Comparison of ENCODE assay signal across 1 cellular context in genomic region chr6:43436577-43437282, GRCh38.
A peak's percentile ranks its signal among the peaks of the same experiment; 100 is the strongest.
TF ChIP-seq lines count a peak whose summit lies in the region.

No MANE protein-coding gene starts in this region.

TF ChIP-seq in HepG2, 621 proteins besides CTCF, POLR2A, EP300 and RAD21 (continued from another document and continues in another):
- TF ChIP-seq SNAPC4 (CRISPR knock-in tag; IDR thresholded peaks at IDR 0.05) (no peak), YY1 (IDR thresholded peaks at IDR 0.05; ENCODE audit: insufficient read depth, insufficient replicate concordance, low read depth, low read length) (peak; percentile 53), CREB3 (CRISPR knock-in tag; IDR thresholded peaks at IDR 0.05) (no peak), TSC22D2 (CRISPR knock-in tag; IDR thresholded peaks at IDR 0.05; ENCODE audit: borderline replicate concordance) (no peak; the same call in 1 of the 2 replicates), NR2C2 (CRISPR knock-in tag; IDR thresholded peaks at IDR 0.05; ENCODE audit: borderline replicate concordance) (peak; percentile 53; the same call in 1 of the 2 replicates), MXD1 (CRISPR knock-in tag; IDR thresholded peaks at IDR 0.05) (no peak), ZNF34 (CRISPR knock-in tag; IDR thresholded peaks at IDR 0.05; ENCODE audit: borderline replicate concordance) (no peak), ZNF687 (CRISPR knock-in tag; IDR thresholded peaks at IDR 0.05) (no peak), MIER3 (CRISPR knock-in tag; IDR thresholded peaks at IDR 0.05; ENCODE audit: borderline replicate concordance) (peak; percentile 64; the same call in 1 of the 2 replicates), ZNF546 (CRISPR knock-in tag; conservative IDR thresholded peaks at IDR 0.05) (no peak), ZNF326 (CRISPR knock-in tag; IDR thresholded peaks at IDR 0.05; ENCODE audit: borderline replicate concordance) (no peak), FOXA1 (IDR thresholded peaks at IDR 0.05) (no peak), FOXA1 (CRISPR knock-in tag; IDR thresholded peaks at IDR 0.05) (no peak; the same call in 1 of the 2 replicates), YEATS2 (CRISPR knock-in tag; IDR thresholded peaks at IDR 0.05; ENCODE audit: borderline replicate concordance) (peak; percentile 38; the same call in 1 of the 2 replicates), ETV6 (CRISPR knock-in tag; conservative IDR thresholded peaks at IDR 0.05) (no peak), TGIF2 (CRISPR knock-in tag; IDR thresholded peaks at IDR 0.05) (no peak), LRRFIP1 (CRISPR knock-in tag; conservative IDR thresholded peaks at IDR 0.05) (no peak), TBP (CRISPR knock-in tag; IDR thresholded peaks at IDR 0.05) (no peak), NFKBIZ (CRISPR knock-in tag; IDR thresholded peaks at IDR 0.05) (peak; percentile 54; the same call in 1 of the 2 replicates), AKAP8 (CRISPR knock-in tag; IDR thresholded peaks at IDR 0.05) (no peak), MTERF4 (CRISPR knock-in tag; IDR thresholded peaks at IDR 0.05) (peak; percentile 77; the same call in 1 of the 2 replicates), KDM3A (CRISPR knock-in tag; IDR thresholded peaks at IDR 0.05; ENCODE audit: low read depth) (peak; percentile 63; the same call in 1 of the 2 replicates), ZNF652 (CRISPR knock-in tag; IDR thresholded peaks at IDR 0.05; ENCODE audit: borderline replicate concordance, low read depth) (no peak), U2AF2 (IDR thresholded peaks at IDR 0.05; ENCODE audit: low read depth, low read length) (no peak), FOXK1 (CRISPR knock-in tag; IDR thresholded peaks at IDR 0.05; ENCODE audit: borderline replicate concordance, low read depth) (peak; percentile 59; the same call in 1 of the 2 replicates), TAF15 (IDR thresholded peaks at IDR 0.05; ENCODE audit: low read depth, low read length, poor library complexity, severe bottlenecking) (no peak), NR3C1 (CRISPR knock-in tag; IDR thresholded peaks at IDR 0.05) (no peak), EZH2 (conservative IDR thresholded peaks at IDR 0.05; ENCODE audit: low read depth, low read length) (no peak), THAP11 (CRISPR knock-in tag; IDR thresholded peaks at IDR 0.05) (peak; percentile 68), MYPOP (CRISPR knock-in tag; IDR thresholded peaks at IDR 0.05) (peak; percentile 77; the same call in 1 of the 2 replicates), ARNT2 (CRISPR knock-in tag; IDR thresholded peaks at IDR 0.05; ENCODE audit: low read depth) (0 out of 2 replicates have a peak, but pooled peaks have one; percentile 10), FOXP1 (IDR thresholded peaks at IDR 0.05) (no peak), FOXP1 (CRISPR knock-in tag; IDR thresholded peaks at IDR 0.05) (0 out of 2 replicates have a peak, but pooled peaks have one; percentile 45), HNF4G (IDR thresholded peaks at IDR 0.05; ENCODE audit: borderline replicate concordance, low read depth, low read length) (peak; percentile 96), HNF4G (CRISPR knock-in tag; IDR thresholded peaks at IDR 0.05; ENCODE audit: borderline replicate concordance, low read depth) (peak; percentile 91; the same call in 1 of the 2 replicates), ZNF10 (CRISPR knock-in tag; IDR thresholded peaks at IDR 0.05; ENCODE audit: borderline replicate concordance, low read depth) (no peak), SOX6 (IDR thresholded peaks at IDR 0.05) (no peak), SOX6 (CRISPR knock-in tag; IDR thresholded peaks at IDR 0.05) (peak; percentile 96), ZNF260 (CRISPR knock-in tag; IDR thresholded peaks at IDR 0.05; ENCODE audit: borderline replicate concordance, low read depth) (no peak), SRY (CRISPR knock-in tag; IDR thresholded peaks at IDR 0.05) (no peak; the same call in 1 of the 2 replicates), TEF (CRISPR knock-in tag; IDR thresholded peaks at IDR 0.05) (no peak), PCBP1 (IDR thresholded peaks at IDR 0.05; ENCODE audit: borderline replicate concordance, low read depth, low read length) (no peak), RXRB (CRISPR knock-in tag; IDR thresholded peaks at IDR 0.05; ENCODE audit: borderline replicate concordance) (peak; percentile 95), ZNF691 (CRISPR knock-in tag; IDR thresholded peaks at IDR 0.05; ENCODE audit: borderline replicate concordance, low read depth) (no peak), POLR2G (IDR thresholded peaks at IDR 0.05; ENCODE audit: low read depth, low read length) (peak; percentile 49), TIGD3 (CRISPR knock-in tag; IDR thresholded peaks at IDR 0.05; ENCODE audit: borderline replicate concordance) (no peak), CEBPG (CRISPR knock-in tag; IDR thresholded peaks at IDR 0.05) (peak; percentile 45), MTA3 (CRISPR knock-in tag; IDR thresholded peaks at IDR 0.05) (no peak), GATAD1 (CRISPR knock-in tag; IDR thresholded peaks at IDR 0.05) (peak; percentile 53; the same call in 1 of the 2 replicates)
